9 cellular contexts compared by ENCODE assay signal in the genomic region with DNA sequence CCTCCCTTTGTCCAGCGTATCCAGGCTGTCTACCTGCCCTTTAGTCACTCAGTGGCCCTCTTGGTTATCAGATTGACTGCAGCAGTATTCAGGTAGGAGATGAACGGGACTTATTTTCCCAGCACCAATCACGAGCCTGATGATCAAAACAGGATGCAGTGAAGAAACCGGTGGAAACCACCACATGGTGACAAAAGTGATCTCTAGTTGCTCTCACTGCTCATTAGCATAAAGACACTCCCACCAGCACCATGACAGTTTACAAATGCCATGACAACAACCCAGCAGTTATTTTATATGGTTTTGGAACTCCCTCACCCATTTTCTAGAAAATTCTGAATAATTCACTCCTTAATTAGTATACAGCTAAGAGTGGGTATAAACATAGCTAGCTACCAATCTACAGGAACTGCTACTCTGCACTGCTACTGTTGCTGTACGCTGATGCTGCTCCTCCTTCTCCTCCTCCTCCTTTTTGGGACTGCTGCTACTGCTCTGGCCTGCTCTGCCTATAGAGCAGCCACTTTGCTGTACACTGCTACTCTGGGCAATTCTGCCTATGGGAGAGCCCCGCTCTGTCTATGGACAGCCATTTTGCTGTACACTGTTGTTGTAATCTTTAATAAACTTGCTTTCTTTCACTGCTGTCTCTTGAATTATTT.
A peak's percentile ranks its signal among the peaks of the same experiment; 100 is the strongest.
DNase-seq lines count a peak whose midpoint lies in the region; ATAC-seq and TF ChIP-seq lines count a peak whose summit lies in the region.
"Had no signal": no experiment of that assay in that cellular context is flagged by ENCODE, and none has a peak within 500 bp of the region (broad histone marks: within the 10 kb centered on the region; RNA-seq: fewer than 3 reads in every experiment).

No MANE protein-coding gene starts in this region.

- H3K9me3 ChIP-seq in IMR-90 (ENCODE audit: control insufficient read depth, insufficient read depth, low read length) = peaks cover 9% of the 10 kb centered on the region
- H3K9me3 ChIP-seq in lung (ENCODE audit: control insufficient read depth in 2 of 2, insufficient read depth in 1 of 2, low read length in 1 of 2) = peaks cover 7% of the 10 kb centered on the region in 2 donors

- no peaks in the 10 kb centered on the region for H4K20me1 ChIP-seq in IMR-90 (ENCODE audit: insufficient read depth, low read length)

- no peak overlapping the region for H4K91ac ChIP-seq in IMR-90 (ENCODE audit: insufficient read depth, low read depth, low read length)

- no peak overlapping the region for H2BK120ac ChIP-seq in IMR-90 (ENCODE audit: low read depth, low read length)

- H2BK5ac ChIP-seq in IMR-90 (ENCODE audit: low read depth, low read length, poor library complexity, severe bottlenecking) = no peak overlapping the region

- no peak overlapping the region for H2BK20ac ChIP-seq in IMR-90 (ENCODE audit: low read depth, low read length)

- no peak overlapping the region for H3K4me3 ChIP-seq in ACC112 (ENCODE audit: low read depth, low read length)
- no peak overlapping the region for H3K4me3 ChIP-seq in IMR-90 (ENCODE audit: insufficient read depth, low read depth, low read length)
- H3K4me3 ChIP-seq in lung = no peak overlapping the region

- H3K4me1 ChIP-seq in ACC112 (ENCODE audit: control insufficient read depth, insufficient read depth, low read length, unreplicated experiment) = no peaks in the 10 kb centered on the region
- H3K4me1 ChIP-seq in IMR-90 (ENCODE audit: control insufficient read depth, insufficient read depth, low read length) = no peaks in the 10 kb centered on the region
- no peaks in the 10 kb centered on the region for H3K4me1 ChIP-seq in lung (ENCODE audit: control insufficient read depth in 2 of 2, insufficient read depth in 2 of 2, low read length in 2 of 2)

- no peak overlapping the region for H3K9ac ChIP-seq in IMR-90 (ENCODE audit: low read depth, low read length)

- H2AK9ac ChIP-seq in IMR-90 (replicated peaks; ENCODE audit: low read depth, low read length, poor library complexity) = no peak overlapping the region

- no peaks in the 10 kb centered on the region for H3K79me1 ChIP-seq in IMR-90 (ENCODE audit: low read depth in 1 of 2, low read length in 2 of 2)

- no peaks in the 10 kb centered on the region for H3K36me3 ChIP-seq in ACC112 (ENCODE audit: insufficient read depth, low read length)
- no peaks in the 10 kb centered on the region for H3K36me3 ChIP-seq in IMR-90 (ENCODE audit: control insufficient read depth, insufficient read depth, low read length)
- no peaks in the 10 kb centered on the region for H3K36me3 ChIP-seq in lung (ENCODE audit: control insufficient read depth in 2 of 2, insufficient read depth in 2 of 2, low read length in 2 of 2)

- CTCF ChIA-PET in IMR-90 (lab: Yijun Ruan, JAX) = no interaction called here

- no peak overlapping the region for H3K23ac ChIP-seq in IMR-90 (ENCODE audit: low read depth, low read length)

- in situ Hi-C loops in IMR-90 (cut with MboI; ENCODE audit: low sequenced_read_pairs) = no loop called here

- peak overlapping the region; percentile 29; the same call in 1 of the 2 replicates for H4K5ac ChIP-seq in IMR-90 (ENCODE audit: low read depth, low read length)

- dilution Hi-C loops in IMR-90 (cut with HindIII; ENCODE audit: low sequenced_read_pairs, unreplicated experiment) = no loop called here

- H3K4ac ChIP-seq in IMR-90 (ENCODE audit: low read depth, low read length) = no peak overlapping the region

- peak overlapping the region; percentile 47 for H2AFZ ChIP-seq in ACC112 (ENCODE audit: low read length, unreplicated experiment)
- peak overlapping the region; percentile 4 for H2AFZ ChIP-seq in IMR-90 (replicated peaks; ENCODE audit: low read length, poor library complexity)

- no peak overlapping the region for H2BK15ac ChIP-seq in IMR-90 (ENCODE audit: low read depth, low read length)

- H2AK5ac ChIP-seq in IMR-90 (ENCODE audit: low read depth, low read length) = no peak overlapping the region

- no peak overlapping the region for H3K14ac ChIP-seq in IMR-90 (replicated peaks; ENCODE audit: low read depth, low read length)

- TF ChIP-seq CTCF in IMR-90 (conservative IDR thresholded peaks at IDR 0.05; ENCODE audit: low read depth, low read length) (no peak), lung (IDR thresholded peaks at IDR 0.05; ENCODE audit: control extremely low read depth, extremely low read depth) (no peak)

- no peaks in the 10 kb centered on the region for H3K27me3 ChIP-seq in ACC112 (ENCODE audit: insufficient read depth, low read length)
- no peaks in the 10 kb centered on the region for H3K27me3 ChIP-seq in IMR-90 (ENCODE audit: control insufficient read depth, insufficient read depth, low read length)
- H3K27me3 ChIP-seq in lung (ENCODE audit: control insufficient read depth, insufficient read depth) = no peaks in the 10 kb centered on the region

- no peak for TF ChIP-seq RAD21 in IMR-90 (IDR thresholded peaks at IDR 0.05; ENCODE audit: low read length)

- H3K27ac ChIP-seq in ACC112 (ENCODE audit: low read depth, low read length) = no peak overlapping the region
- no peak overlapping the region for H3K27ac ChIP-seq in IMR-90 (ENCODE audit: insufficient read depth, low read length)
- no peak overlapping the region for H3K27ac ChIP-seq in lung (ENCODE audit: low read depth in 1 of 2, low read length in 1 of 2)

- no peak overlapping the region for H3K56ac ChIP-seq in IMR-90 (ENCODE audit: extremely low read depth, insufficient read depth, low read length)

- no TSS peak for BruUV-seq in IMR-90 (replicated peaks; lab: Mats Ljungman, UMichigan)

- H3K9me1 ChIP-seq in IMR-90 (ENCODE audit: insufficient read depth, low read length) = no peaks in the 10 kb centered on the region

- H3K79me2 ChIP-seq in ACC112 (ENCODE audit: control insufficient read depth, insufficient read depth, low read length, unreplicated experiment) = no peaks in the 10 kb centered on the region

- no peak for TF ChIP-seq POLR2A in IMR-90 (IDR thresholded peaks at IDR 0.05; ENCODE audit: low read depth, low read length)

- WGBS in IMR-90 (ENCODE audit: extremely low coverage in 2 of 2, insufficient read length in 1 of 2), 2 experiments = 80% methylated on average over 1 of the region's 6 CpGs; no CpG with 5 or more reads in 1 of the 2 experiments
- WGBS in lung, 2 donors = 53 to 66% methylated on average over 6 of the region's 6 CpGs

- intact Hi-C loops in IMR-90 (cut with micrococcal nuclease) = no loop called here

- no peak overlapping the region for H3K18ac ChIP-seq in IMR-90 (ENCODE audit: low read depth, low read length)

- H3K4me2 ChIP-seq in IMR-90 (ENCODE audit: low read depth, low read length) = no peak overlapping the region

- no peak overlapping the region for H4K8ac ChIP-seq in IMR-90 (ENCODE audit: low read depth in 2 of 2, low read length in 2 of 2)

- ATAC-seq in IMR-90 (ENCODE audit: low read depth) (0 out of 2 replicates have a peak, but pooled peaks have one; percentile 14), lung (ENCODE audit: insufficient read depth, low FRiP score) (peak; percentile 16)

- POLR2A ChIA-PET in IMR-90 (lab: Charles Lee; ENCODE audit: unreplicated experiment) = no interaction called here

- no peak for DNase-seq in IMR-90
- DNase-seq in activated CD8-positive, alpha-beta memory T cell treated with anti-CD3 and anti-CD28 coated beads, Interleukin-2, amount 50 U/mL, for 4 hours = peak; percentile 43
- no peak for DNase-seq in lung (ENCODE audit: low spot score)
- DNase-seq in NCI-H2227 (lab: John Stamatoyannopoulos, UW; ENCODE audit: unreplicated experiment) = no peak
- no peak for DNase-seq in T1000 (lab: John Stamatoyannopoulos, UW)
- DNase-seq in Kasumi-1 (lab: John Stamatoyannopoulos, UW) = no peak
- DNase-seq in NCI-H146 treated with DMSO at 0.1 percent for 48 hours (lab: John Stamatoyannopoulos, UW; ENCODE audit: unreplicated experiment) = no peak
- DNase-seq: NCI-H2227 treated with DMSO at 0.1 percent for 48 hours had no signal

TF ChIP-seq in IMR-90, 13 proteins besides CTCF, POLR2A, EP300 and RAD21:
- TF ChIP-seq RCOR1 (IDR thresholded peaks at IDR 0.05; ENCODE audit: insufficient replicate concordance, low read length) (no peak), CHD1 (IDR thresholded peaks at IDR 0.05; ENCODE audit: low read depth, low read length) (no peak), BHLHE40 (IDR thresholded peaks at IDR 0.05; ENCODE audit: low read depth, low read length) (no peak), MAZ (IDR thresholded peaks at IDR 0.05; ENCODE audit: borderline replicate concordance, low read depth, low read length) (no peak)
- TF ChIP-seq, protein P1, sequence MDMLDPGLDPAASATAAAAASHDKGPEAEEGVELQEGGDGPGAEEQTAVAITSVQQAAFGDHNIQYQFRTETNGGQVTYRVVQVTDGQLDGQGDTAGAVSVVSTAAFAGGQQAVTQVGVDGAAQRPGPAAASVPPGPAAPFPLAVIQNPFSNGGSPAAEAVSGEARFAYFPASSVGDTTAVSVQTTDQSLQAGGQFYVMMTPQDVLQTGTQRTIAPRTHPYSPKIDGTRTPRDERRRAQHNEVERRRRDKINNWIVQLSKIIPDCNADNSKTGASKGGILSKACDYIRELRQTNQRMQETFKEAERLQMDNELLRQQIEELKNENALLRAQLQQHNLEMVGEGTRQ (IDR thresholded peaks at IDR 0.05; ENCODE audit: low read depth, low read length) = no peak
